In genomic region chr6:11317885-11318771, GRCh38 we compare ENCODE assay signal across 8 cellular contexts.
A peak's percentile ranks its signal among the peaks of the same experiment; 100 is the strongest.
DNase-seq lines count a peak whose midpoint lies in the region; ATAC-seq and TF ChIP-seq lines count a peak whose summit lies in the region.

No MANE protein-coding gene starts in this region.

- peak; percentile 59 for ATAC-seq in GM21390 (IDR thresholded peaks at IDR 0.05; ENCODE audit: unreplicated experiment)

- no peak for TF ChIP-seq CTCF in AG10803 (conservative IDR thresholded peaks at IDR 0.05; ENCODE audit: low read length)

- DNase-seq in AG10803 (ENCODE audit: low read depth) (peak; percentile 96), M059J (ENCODE audit: low read depth) (peak; percentile 100), fibroblast of gingiva (ENCODE audit: low read depth) (peak; percentile 84), occipital lobe (lab: John Stamatoyannopoulos, UW) (peak; percentile 23), stromal cell of bone marrow (ENCODE audit: low read depth) (peak; percentile 97), foreskin melanocyte (no peak)
- peak; percentile 40 for DNase-seq in activated CD8-positive, alpha-beta memory T cell treated with anti-CD3 and anti-CD28 coated beads, Interleukin-2, amount 50 U/mL, for 1 hour (ENCODE audit: extremely low read depth)

- no peak overlapping the region for H3K4me3 ChIP-seq in AG10803 (ENCODE audit: low read length)
